ENCODE assay signal across 8 cellular contexts in genomic region chr14:101972126-101972785, GRCh38. TPM values are rescaled to one million over a fixed set of nuclear protein-coding genes. Genes with fewer than 3 reads are reported as not detected.
A peak's percentile ranks its signal among the peaks of the same experiment; 100 is the strongest.
DNase-seq lines count a peak whose midpoint lies in the region; ATAC-seq, FAIRE-seq and TF ChIP-seq lines count a peak whose summit lies in the region.

No MANE protein-coding gene starts in this region.

- DNase-seq in NCI-H2029 (lab: John Stamatoyannopoulos, UW) = peak; percentile 15
- no peak for DNase-seq in NCI-H2029 treated with DMSO at 0.1 percent for 48 hours (lab: John Stamatoyannopoulos, UW)
- DNase-seq in Peyer's patch = peak in 2 of 3 donors; percentile 69 to 91
- DNase-seq in endothelial cell of umbilical vein (ENCODE audit: low read depth, low spot score) = peak; percentile 99
- peak; percentile 25 for DNase-seq in midbrain (lab: John Stamatoyannopoulos, UW)
- DNase-seq in GM13977 (ENCODE audit: low spot score) = no peak

- H3K36me3 ChIP-seq in Peyer's patch (peaks cover 0 to 27% (median 0%) of the 10 kb centered on the region in 3 donors), endothelial cell of umbilical vein (ENCODE audit: control insufficient read depth in 2 of 2, extremely low read depth in 1 of 2, insufficient read depth in 2 of 2, low read length in 2 of 2) (peaks cover 4 to 5% of the 10 kb centered on the region in 2 experiments)

- H3K4me2 ChIP-seq in endothelial cell of umbilical vein (ENCODE audit: insufficient read depth, low read length) = peak overlapping the region; percentile 81

- no peak for ATAC-seq in HG02884 (IDR thresholded peaks at IDR 0.05; ENCODE audit: unreplicated experiment)
- no peak for ATAC-seq in GM19452 (IDR thresholded peaks at IDR 0.05; ENCODE audit: unreplicated experiment)

- dilution Hi-C loops in endothelial cell of umbilical vein (cut with MboI; ENCODE audit: extremely low pct_ligation_motif_present, low sequenced_read_pairs) = no loop called here

- H4K20me1 ChIP-seq in endothelial cell of umbilical vein (replicated peaks; ENCODE audit: control insufficient read depth, extremely low read depth, insufficient read depth, low read length) = peaks cover 3% of the 10 kb centered on the region

- intact Hi-C loops in endothelial cell of umbilical vein (cut with micrococcal nuclease) = loop anchor here (1.0 kb wide), 1 partner anchor 8 kb away; the partner anchor contains the start of gene DYNC1H1

- H3K27ac ChIP-seq in Peyer's patch (peak overlapping the region in 3 of 4 donors; percentile 42 to 77 (median 74)), endothelial cell of umbilical vein (ENCODE audit: insufficient read depth, low read depth, low read length) (peak overlapping the region; percentile 94)

- POLR2A ChIA-PET in endothelial cell of umbilical vein (lab: Charles Lee) = no interaction called here

- BruUV-seq in endothelial cell of umbilical vein (replicated peaks; lab: Mats Ljungman, UMichigan) = TSS peak; percentile 91

- H3K4me1 ChIP-seq in Peyer's patch (peaks cover 0 to 31% (median 4%) of the 10 kb centered on the region in 4 donors), endothelial cell of umbilical vein (ENCODE audit: control insufficient read depth, extremely low read depth, insufficient read depth, low read length) (peaks cover 24% of the 10 kb centered on the region)

- no peaks in the 10 kb centered on the region for H3K9me3 ChIP-seq in Peyer's patch
- no peaks in the 10 kb centered on the region for H3K9me3 ChIP-seq in endothelial cell of umbilical vein (replicated peaks; ENCODE audit: control insufficient read depth, insufficient read depth, low read length)

- H3K9ac ChIP-seq in endothelial cell of umbilical vein (replicated peaks; ENCODE audit: extremely low read depth, insufficient read depth, low read length) = peak overlapping the region; percentile 81

- H3K27me3 ChIP-seq in Peyer's patch (no peaks in the 10 kb centered on the region), endothelial cell of umbilical vein (ENCODE audit: control insufficient read depth in 2 of 2, insufficient read depth in 2 of 2, low read length in 2 of 2) (no peaks in the 10 kb centered on the region)

- CTCF ChIA-PET in endothelial cell of umbilical vein (lab: Charles Lee) = interaction anchor here (1.5 to 1.9 kb wide), 4 partner anchors 11 to 202 kb away, joined by 3 to 11 read pairs (median 8); no protein-coding TSS in a partner anchor

- peaks cover 80% of the 10 kb centered on the region for H3K79me2 ChIP-seq in endothelial cell of umbilical vein (ENCODE audit: control insufficient read depth, insufficient read depth, low read length)

- in situ Hi-C loops in GM13977 (cut with MboI; ENCODE audit: low pct_unique_long_range_greater_than_20kb, low sequenced_read_pairs, unreplicated experiment) = loop anchor here (25.0 kb wide), 1 partner anchor 340 kb away; the partner anchor contains the start of genes MOK and ZNF839

- no peak for TF ChIP-seq CTCF in Peyer's patch (IDR thresholded peaks at IDR 0.05)
- TF ChIP-seq CTCF in endothelial cell of umbilical vein (IDR thresholded peaks at IDR 0.05; ENCODE audit: extremely low read depth in 1 of 2, insufficient read depth in 1 of 2, low read depth in 1 of 2, low read length in 2 of 2) = no peak
- no peak for TF ChIP-seq CTCF in GM13977 (IDR thresholded peaks at IDR 0.05; ENCODE audit: extremely low read depth, insufficient read depth, missing control alignments)

- FAIRE-seq in endothelial cell of umbilical vein (lab: Jason Lieb, UNC) = peak; percentile 98

- H3K4me3 ChIP-seq in Peyer's patch (no peak overlapping the region), endothelial cell of umbilical vein (replicated peaks in 1 of 3; ENCODE audit: insufficient read depth in 1 of 3, low read depth in 1 of 3, low read length in 3 of 3) (peak overlapping the region in 1 of 3 experiments; percentile 57)

- no peaks in the 10 kb centered on the region for H3K9me1 ChIP-seq in endothelial cell of umbilical vein (replicated peaks; ENCODE audit: control insufficient read depth, extremely low read depth, insufficient read depth, low read length)

- no peak overlapping the region for H2AFZ ChIP-seq in endothelial cell of umbilical vein (ENCODE audit: low read depth, low read length)

- TF ChIP-seq POLR2A in Peyer's patch (IDR thresholded peaks at IDR 0.05) (peak in 1 of 2 donors; percentile 37), endothelial cell of umbilical vein (IDR thresholded peaks at IDR 0.05; ENCODE audit: low read depth, low read length) (peak; percentile 65)

TF ChIP-seq in endothelial cell of umbilical vein, 7 proteins besides CTCF, POLR2A, EP300 and RAD21:
- TF ChIP-seq JUN (IDR thresholded peaks at IDR 0.05; ENCODE audit: borderline replicate concordance, insufficient read depth, insufficient read length, low read depth) (peak; percentile 98), POLR2AphosphoS5 (IDR thresholded peaks at IDR 0.05; ENCODE audit: insufficient read depth, low read depth, low read length) (peak; percentile 88), MYC (IDR thresholded peaks at IDR 0.05; ENCODE audit: low read depth, low read length) (peak; percentile 92), FOS (IDR thresholded peaks at IDR 0.05; ENCODE audit: borderline replicate concordance, insufficient read depth, low read length) (peak; percentile 99), EZH2 (IDR thresholded peaks at IDR 0.05; ENCODE audit: borderline replicate concordance, low read depth, low read length, severe bottlenecking) (no peak), GATA2 (IDR thresholded peaks at IDR 0.05; ENCODE audit: insufficient read depth, insufficient read length, low read depth, low read length) (peak; percentile 48)
- TF ChIP-seq, protein P1, sequence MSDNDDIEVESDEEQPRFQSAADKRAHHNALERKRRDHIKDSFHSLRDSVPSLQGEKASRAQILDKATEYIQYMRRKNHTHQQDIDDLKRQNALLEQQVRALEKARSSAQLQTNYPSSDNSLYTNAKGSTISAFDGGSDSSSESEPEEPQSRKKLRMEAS (IDR thresholded peaks at IDR 0.05; ENCODE audit: insufficient read depth, insufficient read length) = peak; percentile 58

RNA-seq across cellular contexts. Expression of gene DYNC1H1, which starts 7.9 kb away (rescaled TPM):
- total RNA-seq in Peyer's patch (100 to 1,000 TPM; 386 to 531 (median 472) TPM), endothelial cell of umbilical vein (596 and 648 TPM in 2 replicates)
- 235 and 254 TPM in 2 replicates for polyA plus RNA-seq in endothelial cell of umbilical vein
- polyA plus RNA-seq in endothelial cell of umbilical vein (2011; cell fraction: cytosol; rRNA removed) = 268 and 289 TPM in 2 replicates
- 442 and 586 TPM in 2 replicates for polyA plus RNA-seq in endothelial cell of umbilical vein (2011; cell fraction: nucleus; rRNA removed)
- polyA plus RNA-seq in endothelial cell of umbilical vein (2012) = 436 and 546 TPM in 2 replicates
- polyA minus RNA-seq in endothelial cell of umbilical vein = 733 and 844 TPM in 2 replicates
- 261 TPM for polyA minus RNA-seq in endothelial cell of umbilical vein (2011; cell fraction: cytosol; rRNA and poly(A)+ RNA removed)
- polyA minus RNA-seq in endothelial cell of umbilical vein (2011; cell fraction: nucleus; rRNA and poly(A)+ RNA removed) = 697 and 703 TPM in 2 replicates

Comparison
In these comparisons a context has a peak if more than half of its experiments do, and no peak if none do; other contexts are left out.
1. DNase-seq: peak in NCI-H2029 (single experiment), Peyer's patch (2 of 3), endothelial cell of umbilical vein (single experiment) and midbrain (single experiment); none in NCI-H2029 treated with DMSO at 0.1 percent for 48 hours (single experiment) and GM13977 (single experiment).